Comparison of ENCODE assay signal across 14 cellular contexts in the genomic region with DNA sequence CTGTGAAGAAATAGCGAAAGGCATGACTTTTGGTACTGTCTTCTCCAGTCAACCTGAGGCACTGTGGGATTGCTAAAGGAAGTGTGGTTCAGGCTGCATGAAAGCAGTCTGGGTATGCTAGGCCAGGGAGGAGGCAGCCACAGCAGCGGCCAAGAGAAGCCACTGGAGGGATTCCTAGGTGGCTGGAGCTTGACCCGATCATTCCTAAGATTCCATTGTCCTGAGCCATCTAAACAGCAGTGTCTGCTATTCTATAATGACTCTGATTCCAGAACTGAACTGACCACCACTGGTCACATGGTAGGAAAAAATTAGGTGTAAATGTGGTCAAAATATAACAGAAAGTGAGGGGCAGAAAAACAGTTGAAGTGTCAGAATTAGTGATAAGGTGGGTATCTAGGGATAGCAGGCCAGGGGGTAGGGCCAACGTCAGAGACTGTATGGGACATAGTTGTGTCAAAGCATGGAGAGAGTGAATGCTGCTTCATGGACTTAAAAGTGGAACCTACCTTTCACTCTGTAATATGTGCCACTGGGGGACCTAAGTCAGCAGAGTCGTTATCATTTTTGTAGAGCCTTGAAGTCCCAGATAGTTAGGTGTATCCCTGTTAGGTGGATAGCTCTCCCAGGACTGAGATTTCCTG.
DNase-seq lines count a peak whose midpoint lies in the region; ATAC-seq, FAIRE-seq and TF ChIP-seq lines count a peak whose summit lies in the region.
"Had no signal": no experiment of that assay in that cellular context is flagged by ENCODE, and none has a peak within 500 bp of the region (broad histone marks: within the 10 kb centered on the region; RNA-seq: fewer than 3 reads in every experiment).

No MANE protein-coding gene starts in this region.

- H3K27ac ChIP-seq in AG04450 (ENCODE audit: low read depth, low read length), result peak overlapping the region; percentile 53
- no peak overlapping the region for H3K27ac ChIP-seq in HepG2 (ENCODE audit: extremely low read length, insufficient read depth, low read length)
- H3K27ac ChIP-seq in colonic mucosa, result no peak overlapping the region
- no peak overlapping the region for H3K27ac ChIP-seq in tibial nerve
- H3K27ac ChIP-seq: tibial artery had no signal

- no peak overlapping the region for H3K4me2 ChIP-seq in HepG2 (ENCODE audit: low read depth, low read length)

- POLR2A ChIA-PET in AG04450 (lab: Yijun Ruan, JAX), result interaction anchor here (0.7 kb wide), 1 partner anchor 260 kb away, joined by 3 read pairs; no protein-coding TSS in a partner anchor
- POLR2A ChIA-PET in HepG2 (lab: Yijun Ruan, JAX), result no interaction called here

- H3K27me3 ChIP-seq in AG04450 (ENCODE audit: control insufficient read depth, insufficient read depth, low read length), result no peaks in the 10 kb centered on the region
- H3K27me3 ChIP-seq in HepG2 (ENCODE audit: control insufficient read depth in 1 of 2, insufficient read depth in 2 of 2, low read length in 2 of 2), result no peaks in the 10 kb centered on the region
- no peaks in the 10 kb centered on the region for H3K27me3 ChIP-seq in colonic mucosa
- no peaks in the 10 kb centered on the region for H3K27me3 ChIP-seq in tibial nerve
- H3K27me3 ChIP-seq: tibial artery had no signal

- H3K4me3 ChIP-seq in AG04450 (ENCODE audit: low read depth, low read length) (no peak overlapping the region), astrocyte of the spinal cord (ENCODE audit: low read depth, low read length) (no peak overlapping the region), HepG2 (replicated peaks in 1 of 3; ENCODE audit: insufficient read depth in 1 of 3, low read depth in 2 of 3, low read length in 3 of 3) (no peak overlapping the region), colonic mucosa (no peak overlapping the region), tibial nerve (no peak overlapping the region)
- H3K4me3 ChIP-seq: tibial artery had no signal

- no peak overlapping the region for H2AFZ ChIP-seq in HepG2 (ENCODE audit: low read length)

- TF ChIP-seq CTCF in AG04450 (IDR thresholded peaks at IDR 0.05; ENCODE audit: low read depth, low read length) (no peak), astrocyte of the spinal cord (IDR thresholded peaks at IDR 0.05; ENCODE audit: low read depth, low read length) (no peak), HepG2 (CRISPR knock-in tag; IDR thresholded peaks at IDR 0.05) (no peak), colonic mucosa (IDR thresholded peaks at IDR 0.05) (no peak), tibial nerve (IDR thresholded peaks at IDR 0.05) (no peak)

- no peak for TF ChIP-seq RAD21 in HepG2 (CRISPR knock-in tag; IDR thresholded peaks at IDR 0.05)

- intact Hi-C loops in HepG2 (cut with micrococcal nuclease; ENCODE audit: unreplicated experiment) (no loop called here), colonic mucosa (cut with DNase I) (no loop called here)

- no peaks in the 10 kb centered on the region for H4K20me1 ChIP-seq in HepG2 (ENCODE audit: insufficient read depth, low read length)

- TF ChIP-seq EP300 in HepG2 (IDR thresholded peaks at IDR 0.05; ENCODE audit: low read depth in 2 of 2, low read length in 2 of 2), result no peak
- no peak for TF ChIP-seq EP300 in HepG2 (CRISPR knock-in tag; IDR thresholded peaks at IDR 0.05; ENCODE audit: borderline replicate concordance)
- no peak for TF ChIP-seq EP300 in tibial nerve (IDR thresholded peaks at IDR 0.05)

- peak; percentile 77 for ATAC-seq in HepG2
- ATAC-seq in HG03159 (IDR thresholded peaks at IDR 0.05; ENCODE audit: unreplicated experiment), result no peak
- ATAC-seq: activated CD4-positive, CD25-positive, alpha-beta regulatory T cell treated with anti-CD3 and anti-CD28 coated beads, Interleukin-2, amount 50 U/mL, for 24 hours had no signal

- DNase-seq in AG04450 (ENCODE audit: low read depth, low spot score) (peak; percentile 63), HTR-8/SVneo (ENCODE audit: insufficient read length, low spot score) (peak; percentile 74), astrocyte of the spinal cord (ENCODE audit: low read depth, low spot score) (peak; percentile 95), HepG2 (ENCODE audit: low spot score) (peak; percentile 13), colonic mucosa (no peak), tibial nerve (ENCODE audit: low spot score in 2 of 2) (no peak)
- no peak for DNase-seq in activated CD4-positive, alpha-beta T cell treated with anti-CD3 and anti-CD28 coated beads for 1 hour
- DNase-seq: activated gamma-delta T cell, immature natural killer cell, NCI-H1417, nucleus accumbens, tibial artery had no signal

- CTCF ChIA-PET in AG04450 (lab: Charles Lee), result no interaction called here
- CTCF ChIA-PET in HepG2 (lab: Yijun Ruan, JAX; ENCODE audit: low intra/inter-chr PET ratio, low total read pairs), result no interaction called here

- TF ChIP-seq POLR2A in HepG2 (IDR thresholded peaks at IDR 0.05; ENCODE audit: insufficient read depth in 1 of 2, low read depth in 2 of 2, low read length in 2 of 2) (no peak), tibial nerve (IDR thresholded peaks at IDR 0.05) (no peak)

- no peaks in the 10 kb centered on the region for H3K79me2 ChIP-seq in HepG2 (ENCODE audit: insufficient read depth, low read length)

- in situ Hi-C loops in astrocyte of the spinal cord (cut with HindIII; ENCODE audit: low sequenced_read_pairs) (no loop called here), HepG2 (cut with HindIII; ENCODE audit: extremely low pct_ligation_motif_present, low pct_unique_long_range_greater_than_20kb) (no loop called here)

- FAIRE-seq in HTR-8/SVneo (lab: Jason Lieb, UNC) (peak; percentile 86), HepG2 (lab: Jason Lieb, UNC) (no peak)

- H3K9me3 ChIP-seq in AG04450 (ENCODE audit: control insufficient read depth, insufficient read depth, low read length) (no peaks in the 10 kb centered on the region), HepG2 (ENCODE audit: low read length) (no peaks in the 10 kb centered on the region), colonic mucosa (no peaks in the 10 kb centered on the region), tibial nerve (no peaks in the 10 kb centered on the region)
- H3K9me3 ChIP-seq: tibial artery had no signal

- no peaks in the 10 kb centered on the region for H3K36me3 ChIP-seq in HepG2 (replicated peaks in 1 of 2; ENCODE audit: control insufficient read depth in 1 of 2, insufficient read depth in 2 of 2, low read length in 2 of 2)
- no peaks in the 10 kb centered on the region for H3K36me3 ChIP-seq in colonic mucosa
- no peaks in the 10 kb centered on the region for H3K36me3 ChIP-seq in tibial nerve
- H3K36me3 ChIP-seq: tibial artery had no signal

- BruUV-seq in HepG2 (replicated peaks; lab: Mats Ljungman, UMichigan), result no TSS peak

- 11% methylated on average over 5 of the region's 5 CpGs for WGBS in HepG2 (ENCODE audit: low lambda C conversion rate)
- WGBS in tibial nerve, 2 donors, result 59 to 62% methylated on average over 5 of the region's 5 CpGs

- no peaks in the 10 kb centered on the region for H3K4me1 ChIP-seq in HepG2 (ENCODE audit: insufficient read depth, low read length)
- H3K4me1 ChIP-seq in colonic mucosa, result no peaks in the 10 kb centered on the region
- H3K4me1 ChIP-seq in tibial nerve, result peaks cover 0 to 5% (median 0%) of the 10 kb centered on the region in 4 donors
- H3K4me1 ChIP-seq: tibial artery had no signal

- H3K9ac ChIP-seq in HepG2 (ENCODE audit: insufficient read depth, low read depth, low read length), result no peak overlapping the region
- no peak overlapping the region for H3K9ac ChIP-seq in colonic mucosa (ENCODE audit: low read depth in 2 of 2, low read length in 2 of 2)

TF ChIP-seq in HepG2, 621 proteins besides CTCF, POLR2A, EP300 and RAD21:
- TF ChIP-seq PRMT3 (CRISPR knock-in tag; IDR thresholded peaks at IDR 0.05; ENCODE audit: borderline replicate concordance, low read depth) (no peak), AGO2 (optimal IDR thresholded peaks at IDR 0.05; ENCODE audit: low read depth, low read length) (no peak), ASH2L (IDR thresholded peaks at IDR 0.05; ENCODE audit: insufficient read length, low read depth, low read length) (no peak), TEAD3 (CRISPR knock-in tag; optimal IDR thresholded peaks at IDR 0.05; ENCODE audit: borderline replicate concordance) (peak; percentile 36), HNF1A (IDR thresholded peaks at IDR 0.05; ENCODE audit: low read depth) (no peak), HNF1A (CRISPR knock-in tag; IDR thresholded peaks at IDR 0.05; ENCODE audit: borderline replicate concordance) (no peak)

Comparison
In these comparisons a context has a peak if more than half of its experiments do, and no peak if none do; other contexts are left out.
1. DNase-seq: peak in AG04450 (single experiment), HTR-8/SVneo (single experiment), astrocyte of the spinal cord (single experiment) and HepG2 (single experiment); none in activated CD4-positive, alpha-beta T cell treated with anti-CD3 and anti-CD28 coated beads for 1 hour (single experiment), colonic mucosa (single experiment) and tibial nerve (0 of 2).